ENCODE assay signal across 8 cellular contexts in the genomic region with DNA sequence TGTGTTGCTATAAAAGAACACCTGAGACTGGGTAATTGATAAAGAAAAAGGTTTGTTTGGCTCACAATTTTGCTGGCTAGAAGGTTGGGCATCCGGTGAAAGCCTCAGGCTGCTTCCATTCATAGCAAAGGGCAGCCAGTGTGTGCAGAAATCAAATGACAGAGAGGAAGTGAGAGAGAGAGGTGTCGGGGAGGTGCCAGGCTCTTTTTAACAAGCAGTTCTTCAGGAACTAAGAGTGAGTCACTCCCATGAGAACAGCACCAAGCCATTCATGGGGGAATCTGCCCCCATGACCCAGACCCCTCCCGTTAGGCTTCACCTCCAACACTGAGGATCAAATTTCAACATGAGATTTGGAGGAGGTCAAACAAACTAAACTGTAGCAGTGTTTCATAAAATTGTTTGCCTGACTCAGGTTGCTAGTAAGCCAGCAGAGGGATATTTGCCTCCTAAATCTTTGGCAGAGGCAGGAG. TPM values are rescaled to one million over a fixed set of nuclear protein-coding genes. Genes with fewer than 3 reads are reported as not detected.
A peak's percentile ranks its signal among the peaks of the same experiment; 100 is the strongest.
DNase-seq lines count a peak whose midpoint lies in the region; ATAC-seq and FAIRE-seq lines count a peak whose summit lies in the region.

No MANE protein-coding gene starts in this region.

- no peaks in the 10 kb centered on the region for H3K27me3 Mint-ChIP-seq in activated CD4-positive, alpha-beta memory T cell treated with anti-CD3 and anti-CD28 coated beads for 36 hours
- H3K27me3 Mint-ChIP-seq in immature natural killer cell (ENCODE audit: low read depth in 3 of 3), result peaks cover 0 to 4% (median 3%) of the 10 kb centered on the region in 3 donors

- H3K36me3 ChIP-seq in Karpas-422 (ENCODE audit: insufficient read depth, low read length), result peaks cover 18% of the 10 kb centered on the region; the same call in 1 of the 2 replicates

- peak overlapping the region; percentile 55 for H3K27ac Mint-ChIP-seq in activated CD4-positive, alpha-beta memory T cell treated with anti-CD3 and anti-CD28 coated beads for 36 hours
- peak overlapping the region; percentile 82 to 94 (median 92) for H3K27ac Mint-ChIP-seq in immature natural killer cell

- no peaks in the 10 kb centered on the region for H3K9me2 ChIP-seq in Karpas-422 (replicated peaks; ENCODE audit: insufficient read depth, low read length)

- H3K27me3 ChIP-seq in Karpas-422 (ENCODE audit: low read length), result no peaks in the 10 kb centered on the region

- no peaks in the 10 kb centered on the region for H3K9me3 Mint-ChIP-seq in activated CD4-positive, alpha-beta memory T cell treated with anti-CD3 and anti-CD28 coated beads for 36 hours
- H3K9me3 Mint-ChIP-seq in immature natural killer cell, result no peaks in the 10 kb centered on the region

- peak; percentile 61 for FAIRE-seq in urothelium cell line (lab: Jason Lieb, UNC)

- no peaks in the 10 kb centered on the region for H3K9me3 ChIP-seq in Karpas-422 (ENCODE audit: low read length)

- H3K79me2 ChIP-seq in Karpas-422 (ENCODE audit: low read length), result no peaks in the 10 kb centered on the region; the same call in 1 of the 2 replicates

- no peaks in the 10 kb centered on the region for H4K20me1 ChIP-seq in Karpas-422 (ENCODE audit: insufficient read depth, low read depth, low read length)

- POLR2A ChIA-PET in activated CD4-positive, alpha-beta memory T cell treated with anti-CD3 and anti-CD28 coated beads for 36 hours (lab: Charles Lee), result no interaction called here

- intact Hi-C loops in activated CD4-positive, alpha-beta memory T cell treated with anti-CD3 and anti-CD28 coated beads for 36 hours (cut with micrococcal nuclease), result no loop called here

- no peak overlapping the region for H3K4me3 ChIP-seq in Karpas-422 (ENCODE audit: low read length)

- H3K4me3 Mint-ChIP-seq in activated CD4-positive, alpha-beta memory T cell treated with anti-CD3 and anti-CD28 coated beads for 36 hours, result no peak overlapping the region
- H3K4me3 Mint-ChIP-seq in immature natural killer cell, result peak overlapping the region; percentile 33 to 79 (median 64)

- DNase-seq in DMS53 (lab: John Stamatoyannopoulos, UW) (peak; percentile 29), DMS53 treated with DMSO at 0.1 percent for 48 hours (lab: John Stamatoyannopoulos, UW; ENCODE audit: unreplicated experiment) (no peak), Karpas-422 (peak; percentile 89), immature natural killer cell (peak; percentile 54 to 60 (median 59)), urothelium cell line (ENCODE audit: low spot score) (peak; percentile 63), superior temporal gyrus (ENCODE audit: extremely low spot score) (no peak)
- peak; percentile 66 for DNase-seq in activated CD4-positive, alpha-beta memory T cell treated with anti-CD3 and anti-CD28 coated beads for 36 hours

- H3K9ac ChIP-seq in Karpas-422 (ENCODE audit: low read length), result no peak overlapping the region

- peaks cover 62% of the 10 kb centered on the region for H3K4me1 ChIP-seq in Karpas-422 (ENCODE audit: low read length)

- no peak overlapping the region for H2AFZ ChIP-seq in Karpas-422 (ENCODE audit: low read length)

- CTCF ChIA-PET in activated CD4-positive, alpha-beta memory T cell treated with anti-CD3 and anti-CD28 coated beads for 36 hours (lab: Charles Lee), result no interaction called here

- no peak for ATAC-seq in HG02763 (IDR thresholded peaks at IDR 0.05; ENCODE audit: unreplicated experiment)

- H3K4me1 Mint-ChIP-seq in activated CD4-positive, alpha-beta memory T cell treated with anti-CD3 and anti-CD28 coated beads for 36 hours (ENCODE audit: low read depth), result peaks cover 72% of the 10 kb centered on the region
- peaks cover 65 to 86% of the 10 kb centered on the region in 2 donors for H3K4me1 Mint-ChIP-seq in immature natural killer cell

- peak overlapping the region; percentile 36 for H3K4me2 ChIP-seq in Karpas-422 (ENCODE audit: low read depth, low read length, poor library complexity, severe bottlenecking)

- peak overlapping the region; percentile 99 for H3K27ac ChIP-seq in Karpas-422 (ENCODE audit: low read length)

- H3K36me3 Mint-ChIP-seq in activated CD4-positive, alpha-beta memory T cell treated with anti-CD3 and anti-CD28 coated beads for 36 hours, result peaks cover 41% of the 10 kb centered on the region
- H3K36me3 Mint-ChIP-seq in immature natural killer cell, result peaks cover 29 to 41% (median 32%) of the 10 kb centered on the region in 3 donors

RNA-seq across cellular contexts. Expression of gene PARP15, which starts 4.5 kb away (rescaled TPM):
- 27.7 and 54.3 TPM in 2 replicates for total RNA-seq in Karpas-422 (2014; rRNA removed; shearing (Covaris generic); ENCODE audit: low replicate concordance)
- 10 to 100 TPM in 1 of 2 experiments, 1 to 10 TPM in 1; 9.1 to 11.0 TPM for total RNA-seq in activated CD4-positive, alpha-beta memory T cell treated with anti-CD3 and anti-CD28 coated beads for 36 hours
- polyA plus RNA-seq in immature natural killer cell, result 10 to 100 TPM in 2 of 3 donors, 1 to 10 TPM in 1; 9.4 to 17.0 (median 14.1) TPM

RNA-seq across cellular contexts. Expression of gene DTX3L, which starts 8.8 kb away (rescaled TPM):
- total RNA-seq in Karpas-422 (2014; rRNA removed; shearing (Covaris generic); ENCODE audit: low replicate concordance), result 38.7 and 55.8 TPM in 2 replicates
- total RNA-seq in activated CD4-positive, alpha-beta memory T cell treated with anti-CD3 and anti-CD28 coated beads for 36 hours, result 10 to 100 TPM; 39.6 to 40.8 TPM
- 10 to 100 TPM; 15.1 to 38.3 (median 16.3) TPM for polyA plus RNA-seq in immature natural killer cell

RNA-seq across cellular contexts. Expression of gene PARP9, which starts 8.9 kb away (rescaled TPM):
- total RNA-seq in Karpas-422 (2014; rRNA removed; shearing (Covaris generic); ENCODE audit: low replicate concordance), result 19.8 and 24.4 TPM in 2 replicates
- total RNA-seq in activated CD4-positive, alpha-beta memory T cell treated with anti-CD3 and anti-CD28 coated beads for 36 hours, result 10 to 100 TPM; 38.1 to 38.4 TPM
- polyA plus RNA-seq in immature natural killer cell, result 10 to 100 TPM; 18.1 to 43.9 (median 28.4) TPM

RNA-seq across cellular contexts. Expression of gene KPNA1, which starts 58.2 kb away (rescaled TPM):
- 33.3 and 67.1 TPM in 2 replicates for total RNA-seq in Karpas-422 (2014; rRNA removed; shearing (Covaris generic); ENCODE audit: low replicate concordance)
- 10 to 100 TPM; 43.4 to 46.0 TPM for total RNA-seq in activated CD4-positive, alpha-beta memory T cell treated with anti-CD3 and anti-CD28 coated beads for 36 hours
- polyA plus RNA-seq in immature natural killer cell, result 10 to 100 TPM; 42.9 to 71.8 (median 63.6) TPM

Comparison
In these comparisons a context has a peak if more than half of its experiments do, and no peak if none do; other contexts are left out.
1. DNase-seq: peak in DMS53 (single experiment), Karpas-422 (single experiment), activated CD4-positive, alpha-beta memory T cell treated with anti-CD3 and anti-CD28 coated beads for 36 hours (single experiment), immature natural killer cell (3 of 3) and urothelium cell line (single experiment); none in DMS53 treated with DMSO at 0.1 percent for 48 hours (single experiment) and superior temporal gyrus (single experiment).